In the genomic region with DNA sequence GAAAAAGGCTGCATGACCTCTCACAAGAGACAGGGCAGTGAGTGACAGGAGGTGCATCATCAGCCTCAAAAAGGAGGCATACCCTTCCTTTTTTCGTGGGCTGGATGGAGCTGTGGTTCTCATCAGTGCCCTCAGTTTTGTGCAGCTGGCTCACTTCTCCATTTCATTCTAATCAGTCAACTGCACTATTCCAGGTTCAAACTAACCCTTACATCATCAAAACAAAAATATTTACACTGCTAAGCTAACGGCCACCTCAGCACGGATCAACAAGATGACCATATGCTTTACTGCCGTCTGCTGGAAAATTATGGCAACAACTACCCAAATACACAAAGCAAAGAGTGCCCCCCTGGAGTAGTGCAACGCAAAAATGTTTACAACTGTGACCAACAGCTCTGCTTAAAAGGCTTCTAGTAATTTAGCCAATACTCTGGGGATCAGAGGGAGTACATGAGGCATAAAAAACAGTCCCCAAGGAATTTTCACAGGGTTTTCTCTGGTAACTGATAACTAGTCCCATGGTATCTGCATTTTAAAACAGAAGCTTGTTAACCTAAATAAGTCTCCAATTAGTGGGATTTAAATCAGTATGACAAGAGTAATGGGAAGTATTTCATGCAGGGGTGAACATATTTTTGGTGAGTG, we compare ENCODE assay signal across 8 cellular contexts.
DNase-seq lines count a peak whose midpoint lies in the region; ATAC-seq and FAIRE-seq lines count a peak whose summit lies in the region.

No MANE protein-coding gene starts in this region.

- DNase-seq in DMS 273 (lab: John Stamatoyannopoulos, UW; ENCODE audit: unreplicated experiment) = peak; percentile 70
- DNase-seq in NCI-H510A (lab: John Stamatoyannopoulos, UW) = peak; percentile 47
- peak; percentile 85 for DNase-seq in astrocyte of the hippocampus (ENCODE audit: low read depth, low spot score)
- peak; percentile 58 for DNase-seq in superior temporal gyrus (ENCODE audit: extremely low spot score)
- no peak for DNase-seq in stimulated activated CD4-positive, alpha-beta T cell treated with anti-CD3 and anti-CD28 coated beads, Interleukin-2, amount 100 ng/mL, for 24 hours

- ATAC-seq in GM19395 (IDR thresholded peaks at IDR 0.05; ENCODE audit: unreplicated experiment) = peak; percentile 91
- ATAC-seq in HG03342 (IDR thresholded peaks at IDR 0.05; ENCODE audit: unreplicated experiment) = peak; percentile 92

- peak; percentile 94 for FAIRE-seq in islet of Langerhans (lab: Jason Lieb, UNC)

Comparison
In these comparisons a context has a peak if more than half of its experiments do, and no peak if none do; other contexts are left out.
1. DNase-seq: peak in DMS 273 (single experiment), NCI-H510A (single experiment), astrocyte of the hippocampus (single experiment) and superior temporal gyrus (single experiment); none in stimulated activated CD4-positive, alpha-beta T cell treated with anti-CD3 and anti-CD28 coated beads, Interleukin-2, amount 100 ng/mL, for 24 hours (0 of 2).